Comparison of ENCODE assay signal across 1 cellular context in genomic region chr10:472241-472910, GRCh38.
TF ChIP-seq lines count a peak whose summit lies in the region.

No MANE protein-coding gene starts in this region.

TF ChIP-seq in IMR-90, 13 proteins besides CTCF, POLR2A, EP300 and RAD21 (continued from another document):
- TF ChIP-seq BHLHE40 (IDR thresholded peaks at IDR 0.05; ENCODE audit: low read depth, low read length) (no peak), MAFK (IDR thresholded peaks at IDR 0.05; ENCODE audit: low read depth, low read length) (no peak), CEBPB (IDR thresholded peaks at IDR 0.05; ENCODE audit: low read depth, low read length) (no peak), MXI1 (IDR thresholded peaks at IDR 0.05; ENCODE audit: borderline replicate concordance, low read depth, low read length) (no peak), NFE2L2 (IDR thresholded peaks at IDR 0.05; ENCODE audit: low read depth, low read length) (no peak)
